In the genomic region with DNA sequence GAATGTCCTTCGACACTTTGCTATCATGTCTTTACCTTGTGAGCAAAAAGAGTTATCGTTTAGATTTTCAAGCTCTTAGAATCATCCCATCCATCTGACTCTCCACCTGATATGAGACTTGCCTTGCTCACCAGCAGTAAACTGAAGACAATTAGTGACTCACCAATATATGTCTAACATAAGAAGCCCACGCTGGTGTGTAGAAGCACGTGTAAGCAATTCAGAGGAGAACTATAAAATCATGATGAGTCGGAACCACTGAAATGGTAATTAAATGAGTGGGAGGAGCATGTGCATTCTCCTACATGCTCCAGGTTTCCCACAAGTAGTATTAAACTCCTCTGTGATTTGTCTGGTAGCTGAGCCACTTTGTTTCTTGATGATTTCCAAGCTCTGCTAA, we compare ENCODE assay signal across 21 cellular contexts.
DNase-seq lines count a peak whose midpoint lies in the region; FAIRE-seq and TF ChIP-seq lines count a peak whose summit lies in the region.
"Had no signal": no experiment of that assay in that cellular context is flagged by ENCODE, and none has a peak within 500 bp of the region (broad histone marks: within the 10 kb centered on the region; RNA-seq: fewer than 3 reads in every experiment).

No MANE protein-coding gene starts in this region.

- H3K9ac ChIP-seq in GM23248: no peak overlapping the region

- no peak overlapping the region for H3K4me2 ChIP-seq in GM23248 (ENCODE audit: unreplicated experiment)

- 53 to 55% methylated on average over 5 of the region's 5 CpGs for WGBS in GM23248 (ENCODE audit: low coverage in 1 of 2, low lambda C conversion rate in 2 of 2, missing lambda C conversion rate in 2 of 2), 2 experiments

- no peaks in the 10 kb centered on the region for H3K27me3 ChIP-seq in GM23248 (replicated peaks; ENCODE audit: insufficient read depth)
- no peaks in the 10 kb centered on the region for H3K27me3 ChIP-seq in BE2C
- H3K27me3 ChIP-seq: MG63 had no signal

- DNase-seq in GM23248: peak; percentile 5
- peak; percentile 19 for DNase-seq in NCI-H69 (lab: John Stamatoyannopoulos, UW)
- peak; percentile 14 for DNase-seq in astrocyte of the spinal cord (ENCODE audit: low read depth, low spot score)
- DNase-seq in kidney tubule cell (ENCODE audit: low spot score): peak; percentile 15
- no peak for DNase-seq in stimulated activated naive CD4-positive, alpha-beta T cell treated with Interleukin-2 at 50 U/mL for 16 hours (lab: John Stamatoyannopoulos, UW)
- DNase-seq in GM12891 (ENCODE audit: insufficient read length, low spot score): no peak
- DNase-seq in BE2C: no peak
- DNase-seq in SIG-M5 treated with dmso at 0.1 percent for 504 hours (lab: John Stamatoyannopoulos, UW; ENCODE audit: unreplicated experiment): no peak
- DNase-seq: ACHN; CD4-positive, alpha-beta memory T cell; GF-D8; KBM-7; MG63; NCI-H1105; NCI-H187; NCI-H446; NCI-H82; T-cell had no signal

- H3K9me3 ChIP-seq in GM23248 (ENCODE audit: low read depth): no peaks in the 10 kb centered on the region
- H3K9me3 ChIP-seq in BE2C: no peaks in the 10 kb centered on the region
- H3K9me3 ChIP-seq: MG63, SJSA1 had no signal

- H3K9me2 ChIP-seq in GM23248 (ENCODE audit: insufficient read depth): no peaks in the 10 kb centered on the region; the same call in 1 of the 2 replicates

- no peaks in the 10 kb centered on the region for H4K20me1 ChIP-seq in GM23248 (ENCODE audit: insufficient read depth)

- FAIRE-seq in GM12891 (lab: Jason Lieb, UNC): no peak
- FAIRE-seq: D721Med, H54 had no signal

- no peak for TF ChIP-seq CTCF in astrocyte of the spinal cord (IDR thresholded peaks at IDR 0.05; ENCODE audit: low read depth, low read length)
- TF ChIP-seq CTCF in BE2C (IDR thresholded peaks at IDR 0.05; ENCODE audit: low read depth, low read length): no peak

- no peak overlapping the region for H2AFZ ChIP-seq in GM23248

- in situ Hi-C loops in GM23248 (cut with MboI): no loop called here
- in situ Hi-C loops in astrocyte of the spinal cord (cut with HindIII; ENCODE audit: low sequenced_read_pairs): no loop called here

- H3F3A ChIP-seq in GM23248 (ENCODE audit: insufficient read depth): no peaks in the 10 kb centered on the region

- H3K4me3 ChIP-seq in GM23248 (no peak overlapping the region), astrocyte of the spinal cord (ENCODE audit: low read depth, low read length) (no peak overlapping the region), BE2C (ENCODE audit: low read depth, low read length) (no peak overlapping the region)
- H3K4me3 ChIP-seq: MG63, SJSA1 had no signal

- H3K36me3 ChIP-seq in GM23248 (ENCODE audit: low read depth): no peaks in the 10 kb centered on the region
- no peaks in the 10 kb centered on the region for H3K36me3 ChIP-seq in BE2C
- H3K36me3 ChIP-seq: MG63, SJSA1 had no signal

- H3K79me2 ChIP-seq in GM23248 (ENCODE audit: insufficient read depth): no peaks in the 10 kb centered on the region

- H3K4me1 ChIP-seq in GM23248 (ENCODE audit: insufficient read depth): no peaks in the 10 kb centered on the region
- no peaks in the 10 kb centered on the region for H3K4me1 ChIP-seq in BE2C
- H3K4me1 ChIP-seq: SJSA1 had no signal

- no peak overlapping the region for H3K27ac ChIP-seq in GM23248
- H3K27ac ChIP-seq: SJSA1 had no signal

- TF ChIP-seq POLR2A in GM12891 (IDR thresholded peaks at IDR 0.05; ENCODE audit: low read depth, low read length): no peak

TF ChIP-seq in GM12891, 5 proteins besides CTCF, POLR2A, EP300 and RAD21:
- TF ChIP-seq PAX5 (IDR thresholded peaks at IDR 0.05; ENCODE audit: insufficient read depth, low read length, severe bottlenecking): no peak
- TF ChIP-seq TAF1 (IDR thresholded peaks at IDR 0.05; ENCODE audit: low read depth, low read length): no peak
- no peak for TF ChIP-seq SPI1 (IDR thresholded peaks at IDR 0.05; ENCODE audit: low read depth, low read length)
- TF ChIP-seq POLR2AphosphoS5 (IDR thresholded peaks at IDR 0.05; ENCODE audit: low read depth, low read length): no peak
- no peak for TF ChIP-seq POU2F2 (IDR thresholded peaks at IDR 0.05; ENCODE audit: low read depth, low read length)

Comparison
In these comparisons a context has a peak if more than half of its experiments do, and no peak if none do; other contexts are left out.
1. DNase-seq: peak in GM23248 (single experiment), NCI-H69 (single experiment), astrocyte of the spinal cord (single experiment) and kidney tubule cell (single experiment); none in stimulated activated naive CD4-positive, alpha-beta T cell treated with Interleukin-2 at 50 U/mL for 16 hours (single experiment), GM12891 (single experiment), BE2C (single experiment) and SIG-M5 treated with dmso at 0.1 percent for 504 hours (single experiment).